ENCODE assay signal across 21 cellular contexts in the genomic region with DNA sequence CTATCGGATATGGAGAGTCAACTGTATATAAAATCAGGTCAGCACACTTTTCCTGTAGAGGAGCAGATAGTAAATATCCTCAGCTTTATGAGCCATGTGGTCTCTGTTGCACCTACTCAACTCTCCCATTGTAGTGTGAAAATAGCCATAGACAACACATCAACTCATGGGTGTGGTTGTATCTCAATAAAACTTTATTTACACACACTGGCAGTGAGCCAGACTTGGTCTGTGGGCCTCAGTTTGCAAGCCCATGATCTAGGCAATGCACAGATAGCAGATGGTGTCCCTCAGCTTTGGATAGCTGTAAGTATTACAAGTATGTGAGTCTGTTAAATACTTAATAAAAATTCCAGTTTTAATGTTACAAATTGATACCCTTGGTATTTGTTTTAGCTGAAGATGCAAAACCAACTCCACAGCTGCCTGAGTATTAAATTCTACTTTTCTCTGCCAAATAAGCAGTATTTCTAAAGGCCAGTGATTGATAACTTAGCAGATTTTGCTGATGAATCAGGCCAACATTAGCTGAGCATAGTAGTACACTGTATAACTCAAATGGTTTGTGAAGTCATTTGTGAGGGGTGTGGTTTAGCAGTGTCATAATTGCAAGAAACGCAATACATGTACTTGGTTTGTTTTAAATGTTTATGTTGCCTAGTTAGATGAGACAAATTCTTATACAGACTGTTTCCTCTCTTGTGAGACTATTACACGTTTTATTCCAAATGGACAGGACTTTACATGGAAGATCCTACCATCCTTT.
DNase-seq lines count a peak whose midpoint lies in the region; ATAC-seq, FAIRE-seq and TF ChIP-seq lines count a peak whose summit lies in the region.
"Had no signal": no experiment of that assay in that cellular context is flagged by ENCODE, and none has a peak within 500 bp of the region (broad histone marks: within the 10 kb centered on the region; RNA-seq: fewer than 3 reads in every experiment).

No MANE protein-coding gene starts in this region.

- no peak for FAIRE-seq in GM12892 (lab: Jason Lieb, UNC)
- FAIRE-seq: kidney had no signal

- peak overlapping the region; percentile 60 for H3K27ac ChIP-seq in VCaP
- H3K27ac ChIP-seq: coronary artery, upper lobe of right lung had no signal

- no peak for DNase-seq in activated CD4-positive, alpha-beta T cell treated with anti-CD3 and anti-CD28 coated beads, Interleukin-2, amount 10 ng/mL, durations not matched to agents 24 days and 14 days
- no peak for DNase-seq in activated CD4-positive, alpha-beta T cell treated with anti-CD3 and anti-CD28 coated beads, Interleukin-2, amount 50 U/mL, for 48 hours
- DNase-seq in nephron progenitor cell: no peak
- no peak for DNase-seq in NCI-H2029 (lab: John Stamatoyannopoulos, UW)
- no peak for DNase-seq in GM12892 (ENCODE audit: insufficient read length)
- DNase-seq: activated CD8-positive, alpha-beta memory T cell treated with anti-CD3 and anti-CD28 coated beads, Interleukin-2, amount 50 U/mL, for 48 hours; activated naive CD4-positive, alpha-beta T cell treated with anti-CD3 and anti-CD28 coated beads, Interleukin-2, amount 50 U/mL, for 16 hours; C1 segment of cervical spinal cord; foreskin keratinocyte; hypothalamus; kidney; NCI-H526; stimulated activated CD4-positive, alpha-beta T cell treated with anti-CD3 and anti-CD28 coated beads, Interleukin-2, amount 100 ng/mL, for 48 hours; T-helper 9 cell; upper lobe of right lung had no signal

- ATAC-seq in HG03378 (IDR thresholded peaks at IDR 0.05; ENCODE audit: unreplicated experiment): no peak

- H3K27ac Mint-ChIP-seq in activated CD4-positive, alpha-beta T cell treated with anti-CD3 and anti-CD28 coated beads, Interleukin-2, amount 10 ng/mL, durations not matched to agents 24 days and 14 days: peak overlapping the region; percentile 72
- peak overlapping the region; percentile 98 for H3K27ac Mint-ChIP-seq in dendritic cell treated with granulocyte-macrophage colony-stimulating factor and Interleukin-4, amounts not matched to agents 40 ng/mL and 50 ng/mL, for 4 days
- H3K27ac Mint-ChIP-seq in nephron progenitor cell: peak overlapping the region; percentile 8
- H3K27ac Mint-ChIP-seq: progenitor cell of endocrine pancreas had no signal

- H3K9me3 Mint-ChIP-seq in activated CD4-positive, alpha-beta T cell treated with anti-CD3 and anti-CD28 coated beads, Interleukin-2, amount 10 ng/mL, durations not matched to agents 24 days and 14 days: peaks cover 10% of the 10 kb centered on the region
- H3K9me3 Mint-ChIP-seq in dendritic cell treated with granulocyte-macrophage colony-stimulating factor and Interleukin-4, amounts not matched to agents 40 ng/mL and 50 ng/mL, for 4 days: no peaks in the 10 kb centered on the region
- H3K9me3 Mint-ChIP-seq in nephron progenitor cell: peaks cover 58% of the 10 kb centered on the region

- peaks cover 17% of the 10 kb centered on the region for H3K4me1 Mint-ChIP-seq in activated CD4-positive, alpha-beta T cell treated with anti-CD3 and anti-CD28 coated beads, Interleukin-2, amount 10 ng/mL, durations not matched to agents 24 days and 14 days
- peaks cover 25% of the 10 kb centered on the region for H3K4me1 Mint-ChIP-seq in dendritic cell treated with granulocyte-macrophage colony-stimulating factor and Interleukin-4, amounts not matched to agents 40 ng/mL and 50 ng/mL, for 4 days (ENCODE audit: low read depth)
- no peaks in the 10 kb centered on the region for H3K4me1 Mint-ChIP-seq in nephron progenitor cell

- TF ChIP-seq CTCF in VCaP (conservative IDR thresholded peaks at IDR 0.05): no peak
- TF ChIP-seq CTCF in nephron progenitor cell (IDR thresholded peaks at IDR 0.05): no peak

- intact Hi-C loops in activated CD4-positive, alpha-beta T cell treated with anti-CD3 and anti-CD28 coated beads, Interleukin-2, amount 10 ng/mL, durations not matched to agents 24 days and 14 days (cut with micrococcal nuclease): loop anchor here (5.0 to 10.0 kb wide), 2 partner anchors 36 to 394 kb away; no protein-coding TSS in a partner anchor
- intact Hi-C loops in dendritic cell treated with granulocyte-macrophage colony-stimulating factor and Interleukin-4, amounts not matched to agents 40 ng/mL and 50 ng/mL, for 4 days (cut with micrococcal nuclease): loop anchor here (10.0 kb wide), 1 partner anchor 334 kb away; no protein-coding TSS in a partner anchor

- H3K36me3 Mint-ChIP-seq in activated CD4-positive, alpha-beta T cell treated with anti-CD3 and anti-CD28 coated beads, Interleukin-2, amount 10 ng/mL, durations not matched to agents 24 days and 14 days (ENCODE audit: low read depth): peaks cover 45% of the 10 kb centered on the region
- peaks cover 47% of the 10 kb centered on the region for H3K36me3 Mint-ChIP-seq in dendritic cell treated with granulocyte-macrophage colony-stimulating factor and Interleukin-4, amounts not matched to agents 40 ng/mL and 50 ng/mL, for 4 days (ENCODE audit: low read depth)
- H3K36me3 Mint-ChIP-seq in nephron progenitor cell (ENCODE audit: low read depth): peaks cover 65% of the 10 kb centered on the region

- H3K27me3 Mint-ChIP-seq in activated CD4-positive, alpha-beta T cell treated with anti-CD3 and anti-CD28 coated beads, Interleukin-2, amount 10 ng/mL, durations not matched to agents 24 days and 14 days: no peaks in the 10 kb centered on the region
- no peaks in the 10 kb centered on the region for H3K27me3 Mint-ChIP-seq in dendritic cell treated with granulocyte-macrophage colony-stimulating factor and Interleukin-4, amounts not matched to agents 40 ng/mL and 50 ng/mL, for 4 days
- no peaks in the 10 kb centered on the region for H3K27me3 Mint-ChIP-seq in nephron progenitor cell (ENCODE audit: low read depth, poor library complexity)
- H3K27me3 Mint-ChIP-seq: brain, progenitor cell of endocrine pancreas had no signal

- TF ChIP-seq POLR2A in GM12892 (IDR thresholded peaks at IDR 0.05; ENCODE audit: low read depth, low read length): no peak

- peak overlapping the region; percentile 58 for H3K4me3 Mint-ChIP-seq in activated CD4-positive, alpha-beta T cell treated with anti-CD3 and anti-CD28 coated beads, Interleukin-2, amount 10 ng/mL, durations not matched to agents 24 days and 14 days
- no peak overlapping the region for H3K4me3 Mint-ChIP-seq in dendritic cell treated with granulocyte-macrophage colony-stimulating factor and Interleukin-4, amounts not matched to agents 40 ng/mL and 50 ng/mL, for 4 days
- H3K4me3 Mint-ChIP-seq in nephron progenitor cell: no peak overlapping the region

Comparison
In these comparisons a context has a peak if more than half of its experiments do, and no peak if none do; other contexts are left out.
1. H3K27ac Mint-ChIP-seq: peak in every context shown above with its lines; median percentile 98 in dendritic cell treated with granulocyte-macrophage colony-stimulating factor and Interleukin-4, amounts not matched to agents 40 ng/mL and 50 ng/mL, for 4 days; 72 in activated CD4-positive, alpha-beta T cell treated with anti-CD3 and anti-CD28 coated beads, Interleukin-2, amount 10 ng/mL, durations not matched to agents 24 days and 14 days; 8 in nephron progenitor cell.